In the genomic region with DNA sequence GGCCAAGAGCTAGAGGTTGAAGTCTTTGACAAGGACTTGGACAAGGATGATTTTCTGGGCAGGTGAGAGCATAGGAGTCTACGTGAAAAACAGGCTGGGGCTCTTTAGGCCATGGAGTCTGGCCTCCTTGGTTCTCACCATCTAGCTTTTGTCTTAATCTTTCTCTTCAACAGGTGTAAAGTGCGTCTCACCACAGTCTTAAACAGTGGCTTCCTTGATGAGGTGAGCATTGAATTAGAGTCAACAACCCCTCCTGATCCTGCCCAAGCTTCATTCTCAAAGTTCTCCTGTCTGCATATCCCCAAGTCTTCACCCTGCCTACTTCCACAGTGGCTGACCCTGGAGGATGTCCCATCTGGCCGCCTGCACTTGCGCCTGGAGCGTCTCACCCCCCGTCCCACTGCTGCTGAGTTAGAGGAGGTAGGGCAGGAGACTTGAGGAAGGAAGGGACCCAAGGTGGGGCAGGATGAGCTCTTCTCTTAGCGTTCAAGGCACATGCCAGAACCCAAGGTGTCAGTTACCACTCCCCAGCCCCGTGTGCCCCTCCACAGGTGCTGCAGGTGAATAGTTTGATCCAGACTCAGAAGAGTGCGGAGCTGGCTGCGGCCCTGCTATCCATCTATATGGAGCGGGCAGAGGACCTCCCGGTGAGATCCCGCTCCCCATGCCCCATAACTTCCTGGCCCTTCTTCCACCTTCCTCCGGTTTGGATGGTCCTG, we compare ENCODE assay signal across 15 cellular contexts. TPM values are rescaled to one million over a fixed set of nuclear protein-coding genes. Genes with fewer than 3 reads are reported as not detected.
DNase-seq lines count a peak whose midpoint lies in the region; ATAC-seq and TF ChIP-seq lines count a peak whose summit lies in the region.
"Had no signal": no experiment of that assay in that cellular context is flagged by ENCODE, and none has a peak within 500 bp of the region (broad histone marks: within the 10 kb centered on the region; RNA-seq: fewer than 3 reads in every experiment).

No MANE protein-coding gene starts in this region.

- no peaks in the 10 kb centered on the region for H3K4me1 ChIP-seq in aorta (ENCODE audit: control insufficient read depth in 1 of 2, insufficient read depth in 2 of 2, low read length in 2 of 2)

- TF ChIP-seq CTCF in natural killer cell (IDR thresholded peaks at IDR 0.05), result no peak
- no peak for TF ChIP-seq CTCF in Calu3 (IDR thresholded peaks at IDR 0.05; ENCODE audit: unreplicated experiment)

- no peaks in the 10 kb centered on the region for H3K27me3 ChIP-seq in aorta (ENCODE audit: control insufficient read depth in 1 of 2, insufficient read depth in 2 of 2, low read length in 1 of 2)
- H3K27me3 ChIP-seq: stomach, vagina had no signal

- H3K9me3 Mint-ChIP-seq in natural killer cell (no peaks in the 10 kb centered on the region), Calu3 (ENCODE audit: low read depth, unreplicated experiment) (no peaks in the 10 kb centered on the region)
- no peaks in the 10 kb centered on the region for H3K9me3 Mint-ChIP-seq in natural killer cell treated with Interleukin-12 subunit alpha and Interleukin-12 subunit beta and Interleukin-15 and Interleukin-18, amount 100 ng/mL, for 72 hours
- no peaks in the 10 kb centered on the region for H3K9me3 Mint-ChIP-seq in activated T-helper 2 cell treated with anti-CD3 and anti-CD28 coated beads, Interferon-gamma antibody, Interleukin-2, Interleukin-4, amounts not matched to agents 10 μg/mL and 5 μg/mL and 100 μg/mL, durations not matched to agents 14 hours and 24 hours and 36 hours

- no peaks in the 10 kb centered on the region for H3K9me3 ChIP-seq in aorta (ENCODE audit: control insufficient read depth, low read length)
- H3K9me3 ChIP-seq: mucosa of descending colon, stomach, vagina had no signal

- peaks cover 6 to 17% of the 10 kb centered on the region in 2 donors for H3K36me3 ChIP-seq in aorta (ENCODE audit: control insufficient read depth in 1 of 2, insufficient read depth in 2 of 2, low read length in 1 of 2)

- no peak overlapping the region for H3K4me3 Mint-ChIP-seq in natural killer cell
- H3K4me3 Mint-ChIP-seq in natural killer cell treated with Interleukin-12 subunit alpha and Interleukin-12 subunit beta and Interleukin-15 and Interleukin-18, amount 100 ng/mL, for 72 hours, result no peak overlapping the region
- no peak overlapping the region for H3K4me3 Mint-ChIP-seq in activated T-helper 2 cell treated with anti-CD3 and anti-CD28 coated beads, Interferon-gamma antibody, Interleukin-2, Interleukin-4, amounts not matched to agents 10 μg/mL and 5 μg/mL and 100 μg/mL, durations not matched to agents 14 hours and 24 hours and 36 hours (ENCODE audit: low read depth)
- no peak overlapping the region for H3K4me3 Mint-ChIP-seq in Calu3 (ENCODE audit: low read depth, unreplicated experiment)

- H3K36me3 Mint-ChIP-seq in natural killer cell (peaks cover 35% of the 10 kb centered on the region), Calu3 (ENCODE audit: insufficient read depth, unreplicated experiment) (peaks cover 48% of the 10 kb centered on the region)
- H3K36me3 Mint-ChIP-seq in natural killer cell treated with Interleukin-12 subunit alpha and Interleukin-12 subunit beta and Interleukin-15 and Interleukin-18, amount 100 ng/mL, for 72 hours, result peaks cover 39% of the 10 kb centered on the region
- H3K36me3 Mint-ChIP-seq in activated T-helper 2 cell treated with anti-CD3 and anti-CD28 coated beads, Interferon-gamma antibody, Interleukin-2, Interleukin-4, amounts not matched to agents 10 μg/mL and 5 μg/mL and 100 μg/mL, durations not matched to agents 14 hours and 24 hours and 36 hours (ENCODE audit: low read depth), result peaks cover 85% of the 10 kb centered on the region

- no peak overlapping the region for H3K27ac ChIP-seq in aorta (ENCODE audit: low read depth in 1 of 2, low read length in 2 of 2)
- H3K27ac ChIP-seq: stomach, vagina had no signal

- H3K4me3 ChIP-seq in aorta (ENCODE audit: low read length in 2 of 2), result no peak overlapping the region
- H3K4me3 ChIP-seq: mucosa of descending colon, stomach, vagina had no signal

- DNase-seq in natural killer cell (no peak), aorta (peak; percentile 27 to 55), SK-N-DZ (ENCODE audit: low spot score) (no peak), Calu3 (no peak)
- no peak for DNase-seq in natural killer cell treated with Interleukin-12 subunit alpha and Interleukin-12 subunit beta and Interleukin-15 and Interleukin-18, amount 100 ng/mL, for 72 hours (ENCODE audit: low spot score)
- DNase-seq in activated T-helper 2 cell treated with anti-CD3 and anti-CD28 coated beads, Interferon-gamma antibody, Interleukin-2, Interleukin-4, amounts not matched to agents 10 μg/mL and 5 μg/mL and 100 μg/mL, durations not matched to agents 14 hours and 24 hours and 36 hours (ENCODE audit: low spot score), result no peak
- DNase-seq: activated gamma-delta T cell treated with Interleukin-2 at 50 U/mL for 16 hours, hippocampal formation, Karpas-422, mucosa of descending colon, NCI-H2227 treated with DMSO at 0.1 percent for 48 hours, stomach, T-helper 9 cell had no signal

- no peaks in the 10 kb centered on the region for H3K27me3 Mint-ChIP-seq in natural killer cell (ENCODE audit: low read depth in 2 of 2)
- no peaks in the 10 kb centered on the region for H3K27me3 Mint-ChIP-seq in natural killer cell treated with Interleukin-12 subunit alpha and Interleukin-12 subunit beta and Interleukin-15 and Interleukin-18, amount 100 ng/mL, for 72 hours
- no peaks in the 10 kb centered on the region for H3K27me3 Mint-ChIP-seq in activated T-helper 2 cell treated with anti-CD3 and anti-CD28 coated beads, Interferon-gamma antibody, Interleukin-2, Interleukin-4, amounts not matched to agents 10 μg/mL and 5 μg/mL and 100 μg/mL, durations not matched to agents 14 hours and 24 hours and 36 hours (ENCODE audit: low read depth)
- no peaks in the 10 kb centered on the region for H3K27me3 Mint-ChIP-seq in Calu3 (ENCODE audit: unreplicated experiment)

- peaks cover 7 to 19% of the 10 kb centered on the region in 2 donors for H3K4me1 Mint-ChIP-seq in natural killer cell
- H3K4me1 Mint-ChIP-seq in natural killer cell treated with Interleukin-12 subunit alpha and Interleukin-12 subunit beta and Interleukin-15 and Interleukin-18, amount 100 ng/mL, for 72 hours (ENCODE audit: low read depth in 2 of 2), result peaks cover 7 to 9% of the 10 kb centered on the region in 2 donors
- H3K4me1 Mint-ChIP-seq in activated T-helper 2 cell treated with anti-CD3 and anti-CD28 coated beads, Interferon-gamma antibody, Interleukin-2, Interleukin-4, amounts not matched to agents 10 μg/mL and 5 μg/mL and 100 μg/mL, durations not matched to agents 14 hours and 24 hours and 36 hours (ENCODE audit: low read depth), result peaks cover 41% of the 10 kb centered on the region
- H3K4me1 Mint-ChIP-seq in Calu3 (ENCODE audit: low read depth, unreplicated experiment), result no peaks in the 10 kb centered on the region

- ATAC-seq in natural killer cell (no peak), aorta (ENCODE audit: low FRiP score) (no peak)
- no peak for ATAC-seq in natural killer cell treated with Interleukin-12 subunit alpha and Interleukin-12 subunit beta and Interleukin-15 and Interleukin-18, amount 100 ng/mL, for 72 hours
- ATAC-seq: mucosa of descending colon, Right ventricle myocardium inferior had no signal

- H3K27ac Mint-ChIP-seq in natural killer cell (peak overlapping the region; percentile 22 to 72), Calu3 (ENCODE audit: unreplicated experiment) (no peak overlapping the region)
- peak overlapping the region in 1 of 2 donors; percentile 50 for H3K27ac Mint-ChIP-seq in natural killer cell treated with Interleukin-12 subunit alpha and Interleukin-12 subunit beta and Interleukin-15 and Interleukin-18, amount 100 ng/mL, for 72 hours
- peak overlapping the region; percentile 67 for H3K27ac Mint-ChIP-seq in activated T-helper 2 cell treated with anti-CD3 and anti-CD28 coated beads, Interferon-gamma antibody, Interleukin-2, Interleukin-4, amounts not matched to agents 10 μg/mL and 5 μg/mL and 100 μg/mL, durations not matched to agents 14 hours and 24 hours and 36 hours

- no TSS peak for BruUV-seq in Calu3 (replicated peaks; lab: Mats Ljungman, UMichigan)

- CTCF ChIA-PET in Calu3 (lab: Charles Lee), result interaction anchor here (0.8 kb wide), 1 partner anchor 83 kb away, joined by 3 read pairs; no protein-coding TSS in a partner anchor

- intact Hi-C loops in natural killer cell (cut with micrococcal nuclease) (no loop called here), aorta (cut with DNase I) (no loop called here), Calu3 (cut with micrococcal nuclease; ENCODE audit: unreplicated experiment) (no loop called here)
- intact Hi-C loops in activated T-helper 2 cell treated with anti-CD3 and anti-CD28 coated beads, Interferon-gamma antibody, Interleukin-2, Interleukin-4, amounts not matched to agents 10 μg/mL and 5 μg/mL and 100 μg/mL, durations not matched to agents 14 hours and 24 hours and 36 hours (cut with micrococcal nuclease), result no loop called here

- 95 to 96% methylated on average over 14 of the region's 14 CpGs for WGBS in aorta, 2 donors

RNA-seq across cellular contexts. Expression of a gene that starts 9.9 kb away (rescaled TPM):
- total RNA-seq in natural killer cell (100 to 1,000 TPM; 198 to 215 (median 199) TPM), aorta (100 to 1,000 TPM; 103 to 106 TPM), Calu3 (2022) (72.7 and 91.1 TPM in 2 replicates)
- 100 to 1,000 TPM in 1 of 2 donors, 10 to 100 TPM in 1; 89.3 to 120 TPM for total RNA-seq in natural killer cell treated with Interleukin-12 subunit alpha and Interleukin-12 subunit beta and Interleukin-15 and Interleukin-18, amount 100 ng/mL, for 72 hours
- 154 TPM in 2 replicates for total RNA-seq in activated T-helper 2 cell treated with anti-CD3 and anti-CD28 coated beads, Interferon-gamma antibody, Interleukin-2, Interleukin-4, amounts not matched to agents 10 μg/mL and 5 μg/mL and 100 μg/mL, durations not matched to agents 14 hours and 24 hours and 36 hours
- 10 to 100 TPM; 27.0 to 54.6 TPM for polyA plus RNA-seq in aorta
- 52.5 and 91.4 TPM in 2 replicates for polyA plus RNA-seq in SK-N-DZ (2014; cell fraction: cytosol; rRNA removed)
- polyA plus RNA-seq in SK-N-DZ (2014; cell fraction: nucleus; rRNA removed), result 56.6 and 68.2 TPM in 2 replicates

RNA-seq across cellular contexts. Expression of a gene that starts 14.4 kb away (rescaled TPM):
- total RNA-seq in natural killer cell (1 to 10 TPM; 6.7 to 8.9 (median 7.4) TPM), aorta (10 to 100 TPM; 30.2 to 34.2 TPM), Calu3 (2022) (52.4 and 53.7 TPM in 2 replicates)
- total RNA-seq in natural killer cell treated with Interleukin-12 subunit alpha and Interleukin-12 subunit beta and Interleukin-15 and Interleukin-18, amount 100 ng/mL, for 72 hours, result 10 to 100 TPM; 32.0 to 65.5 TPM
- total RNA-seq in activated T-helper 2 cell treated with anti-CD3 and anti-CD28 coated beads, Interferon-gamma antibody, Interleukin-2, Interleukin-4, amounts not matched to agents 10 μg/mL and 5 μg/mL and 100 μg/mL, durations not matched to agents 14 hours and 24 hours and 36 hours, result 89.7 and 94.3 TPM in 2 replicates
- 100 to 1,000 TPM in 1 of 2 donors, 10 to 100 TPM in 1; 66.6 to 101 TPM for polyA plus RNA-seq in aorta
- polyA plus RNA-seq in SK-N-DZ (2014; cell fraction: cytosol; rRNA removed), result 234 and 235 TPM in 2 replicates
- polyA plus RNA-seq in SK-N-DZ (2014; cell fraction: nucleus; rRNA removed), result 153 and 192 TPM in 2 replicates

RNA-seq across cellular contexts. Expression of a gene that starts 19.9 kb away (rescaled TPM):
- total RNA-seq in natural killer cell (10 to 100 TPM; 12.0 to 24.3 (median 16.2) TPM), aorta (1 to 10 TPM; 8.9 to 9.6 TPM), Calu3 (2022) (6.6 and 8.2 TPM in 2 replicates)
- 10 to 100 TPM; 11.4 to 14.9 TPM for total RNA-seq in natural killer cell treated with Interleukin-12 subunit alpha and Interleukin-12 subunit beta and Interleukin-15 and Interleukin-18, amount 100 ng/mL, for 72 hours
- total RNA-seq in activated T-helper 2 cell treated with anti-CD3 and anti-CD28 coated beads, Interferon-gamma antibody, Interleukin-2, Interleukin-4, amounts not matched to agents 10 μg/mL and 5 μg/mL and 100 μg/mL, durations not matched to agents 14 hours and 24 hours and 36 hours, result 7.7 and 9.2 TPM in 2 replicates
- polyA plus RNA-seq in aorta, result 1 to 10 TPM; 1.8 to 3.1 TPM
- 4.9 and 5.9 TPM in 2 replicates for polyA plus RNA-seq in SK-N-DZ (2014; cell fraction: cytosol; rRNA removed)
- polyA plus RNA-seq in SK-N-DZ (2014; cell fraction: nucleus; rRNA removed), result 5.0 and 5.6 TPM in 2 replicates

RNA-seq across cellular contexts. Expression of a gene that starts 20.1 kb away (rescaled TPM):
- total RNA-seq in natural killer cell, result 1,000 to 10,000 TPM in 2 of 3 donors, 100 to 1,000 TPM in 1; 881 to 1,204 (median 1,015) TPM
- total RNA-seq in natural killer cell treated with Interleukin-12 subunit alpha and Interleukin-12 subunit beta and Interleukin-15 and Interleukin-18, amount 100 ng/mL, for 72 hours, result 1,000 to 10,000 TPM; 1,441 to 1,555 TPM
- 1,051 and 1,067 TPM in 2 replicates for total RNA-seq in activated T-helper 2 cell treated with anti-CD3 and anti-CD28 coated beads, Interferon-gamma antibody, Interleukin-2, Interleukin-4, amounts not matched to agents 10 μg/mL and 5 μg/mL and 100 μg/mL, durations not matched to agents 14 hours and 24 hours and 36 hours
- 1,000 to 10,000 TPM; 1,811 to 3,292 TPM for total RNA-seq in aorta
- 1,000 to 10,000 TPM; 5,914 to 7,311 TPM for polyA plus RNA-seq in aorta
- 987 and 1,003 TPM in 2 replicates for polyA plus RNA-seq in SK-N-DZ (2014; cell fraction: cytosol; rRNA removed)
- polyA plus RNA-seq in SK-N-DZ (2014; cell fraction: nucleus; rRNA removed), result 395 and 729 TPM in 2 replicates
- total RNA-seq in Calu3 (2022), result 1,037 and 1,130 TPM in 2 replicates

RNA-seq across cellular contexts. Expression of a gene that starts 21.6 kb away (rescaled TPM):
- total RNA-seq in natural killer cell (1,000 to 10,000 TPM; 2,342 to 3,083 (median 3,009) TPM), aorta (1,000 to 10,000 TPM; 2,225 to 2,370 TPM), Calu3 (2022) (2,379 and 2,426 TPM in 2 replicates)
- total RNA-seq in natural killer cell treated with Interleukin-12 subunit alpha and Interleukin-12 subunit beta and Interleukin-15 and Interleukin-18, amount 100 ng/mL, for 72 hours, result 1,000 to 10,000 TPM; 2,363 to 2,700 TPM
- 3,925 and 4,057 TPM in 2 replicates for total RNA-seq in activated T-helper 2 cell treated with anti-CD3 and anti-CD28 coated beads, Interferon-gamma antibody, Interleukin-2, Interleukin-4, amounts not matched to agents 10 μg/mL and 5 μg/mL and 100 μg/mL, durations not matched to agents 14 hours and 24 hours and 36 hours
- 1,000 to 10,000 TPM; 5,850 to 7,278 TPM for polyA plus RNA-seq in aorta
- polyA plus RNA-seq in SK-N-DZ (2014; cell fraction: cytosol; rRNA removed), result 3,750 and 3,796 TPM in 2 replicates
- 2,247 and 3,087 TPM in 2 replicates for polyA plus RNA-seq in SK-N-DZ (2014; cell fraction: nucleus; rRNA removed)

Comparison
In these comparisons a context has a peak if more than half of its experiments do, and no peak if none do; other contexts are left out.
1. DNase-seq: peak in aorta (2 of 2); none in natural killer cell (single experiment), natural killer cell treated with Interleukin-12 subunit alpha and Interleukin-12 subunit beta and Interleukin-15 and Interleukin-18, amount 100 ng/mL, for 72 hours (single experiment), activated T-helper 2 cell treated with anti-CD3 and anti-CD28 coated beads, Interferon-gamma antibody, Interleukin-2, Interleukin-4, amounts not matched to agents 10 μg/mL and 5 μg/mL and 100 μg/mL, durations not matched to agents 14 hours and 24 hours and 36 hours (single experiment), SK-N-DZ (single experiment) and Calu3 (single experiment).